ENCODE assay signal across 1 cellular context in genomic region chr17:58391302-58391984, GRCh38.
TF ChIP-seq lines count a peak whose summit lies in the region.

No MANE protein-coding gene starts in this region.

TF ChIP-seq in HepG2, 621 proteins besides CTCF, POLR2A, EP300 and RAD21 (continued from another document and continues in another):
- TF ChIP-seq GPBP1L1 (CRISPR knock-in tag; IDR thresholded peaks at IDR 0.05) (no peak), MYC (CRISPR knock-in tag; IDR thresholded peaks at IDR 0.05; ENCODE audit: borderline replicate concordance) (peak; percentile 89; the same call in 1 of the 2 replicates), ZNF724P (CRISPR knock-in tag; IDR thresholded peaks at IDR 0.05; ENCODE audit: borderline replicate concordance) (peak; percentile 81), ZNF816 (CRISPR knock-in tag; IDR thresholded peaks at IDR 0.05; ENCODE audit: borderline replicate concordance) (peak; percentile 78; the same call in 1 of the 2 replicates), PHB2 (IDR thresholded peaks at IDR 0.05; ENCODE audit: partially characterized antibody) (no peak), RFXAP (CRISPR knock-in tag; IDR thresholded peaks at IDR 0.05; ENCODE audit: borderline replicate concordance) (peak; percentile 97), ZNF225 (CRISPR knock-in tag; IDR thresholded peaks at IDR 0.05) (no peak), AGO1 (IDR thresholded peaks at IDR 0.05; ENCODE audit: low read depth, low read length, poor library complexity, severe bottlenecking) (no peak), BCL6 (CRISPR knock-in tag; IDR thresholded peaks at IDR 0.05) (peak; percentile 97), FUBP1 (CRISPR knock-in tag; IDR thresholded peaks at IDR 0.05; ENCODE audit: borderline replicate concordance) (peak; percentile 88; the same call in 1 of the 2 replicates), HIVEP1 (CRISPR knock-in tag; IDR thresholded peaks at IDR 0.05) (peak; percentile 93; the same call in 1 of the 2 replicates), ZBTB42 (CRISPR knock-in tag; IDR thresholded peaks at IDR 0.05) (peak; percentile 75; the same call in 1 of the 2 replicates), ZNF691 (CRISPR knock-in tag; IDR thresholded peaks at IDR 0.05; ENCODE audit: borderline replicate concordance, low read depth) (peak; percentile 95), SETDB1 (CRISPR knock-in tag; IDR thresholded peaks at IDR 0.05; ENCODE audit: borderline replicate concordance) (0 out of 2 replicates have a peak, but pooled peaks have one; percentile 68), DNMT3B (CRISPR knock-in tag; conservative IDR thresholded peaks at IDR 0.05) (peak; percentile 74; the same call in 1 of the 2 replicates), ZNF513 (CRISPR knock-in tag; conservative IDR thresholded peaks at IDR 0.05) (0 out of 2 replicates have a peak, but pooled peaks have one; percentile 17), FOXA1 (IDR thresholded peaks at IDR 0.05) (peak; percentile 96), FOXA1 (CRISPR knock-in tag; IDR thresholded peaks at IDR 0.05) (peak; percentile 100), ZUFSP (CRISPR knock-in tag; IDR thresholded peaks at IDR 0.05; ENCODE audit: borderline replicate concordance) (no peak), ZNF605 (CRISPR knock-in tag; IDR thresholded peaks at IDR 0.05) (peak; percentile 99), EZH2 (conservative IDR thresholded peaks at IDR 0.05; ENCODE audit: low read depth, low read length) (no peak), SNAPC5 (CRISPR knock-in tag; IDR thresholded peaks at IDR 0.05; ENCODE audit: borderline replicate concordance) (0 out of 2 replicates have a peak, but pooled peaks have one; percentile 78), HNF4G (IDR thresholded peaks at IDR 0.05; ENCODE audit: borderline replicate concordance, low read depth, low read length) (peak; percentile 77; the same call in 1 of the 2 replicates), HNF4G (CRISPR knock-in tag; IDR thresholded peaks at IDR 0.05; ENCODE audit: borderline replicate concordance, low read depth) (peak; percentile 82), FOXJ3 (CRISPR knock-in tag; IDR thresholded peaks at IDR 0.05; ENCODE audit: borderline replicate concordance) (peak; percentile 100), ZNF160 (CRISPR knock-in tag; IDR thresholded peaks at IDR 0.05) (peak; percentile 96), PLRG1 (conservative IDR thresholded peaks at IDR 0.05) (no peak), TMF1 (CRISPR knock-in tag; IDR thresholded peaks at IDR 0.05; ENCODE audit: low read depth) (no peak), REST (IDR thresholded peaks at IDR 0.05; ENCODE audit: borderline replicate concordance in 1 of 2, low read depth in 1 of 2, low read length in 2 of 2) (peak in 1 of 2 experiments; percentile 44; a peak in 2 of 4 replicates), ZNF501 (CRISPR knock-in tag; IDR thresholded peaks at IDR 0.05) (peak; percentile 100), SSRP1 (CRISPR knock-in tag; IDR thresholded peaks at IDR 0.05) (peak; percentile 47; the same call in 1 of the 2 replicates), ZNF275 (CRISPR knock-in tag; IDR thresholded peaks at IDR 0.05; ENCODE audit: borderline replicate concordance) (peak; percentile 98; the same call in 1 of the 2 replicates), ESRRA (CRISPR knock-in tag; IDR thresholded peaks at IDR 0.05; ENCODE audit: low read depth) (peak; percentile 96), ASH2L (IDR thresholded peaks at IDR 0.05; ENCODE audit: insufficient read length, low read depth, low read length) (peak; percentile 95), HOXA3 (CRISPR knock-in tag; IDR thresholded peaks at IDR 0.05) (peak; percentile 94), SRY (CRISPR knock-in tag; IDR thresholded peaks at IDR 0.05) (peak; percentile 95; the same call in 1 of the 2 replicates), ZNF879 (CRISPR knock-in tag; IDR thresholded peaks at IDR 0.05) (no peak), RELA (CRISPR knock-in tag; IDR thresholded peaks at IDR 0.05) (peak; percentile 85; the same call in 1 of the 2 replicates)
- TF ChIP-seq, protein P1, sequence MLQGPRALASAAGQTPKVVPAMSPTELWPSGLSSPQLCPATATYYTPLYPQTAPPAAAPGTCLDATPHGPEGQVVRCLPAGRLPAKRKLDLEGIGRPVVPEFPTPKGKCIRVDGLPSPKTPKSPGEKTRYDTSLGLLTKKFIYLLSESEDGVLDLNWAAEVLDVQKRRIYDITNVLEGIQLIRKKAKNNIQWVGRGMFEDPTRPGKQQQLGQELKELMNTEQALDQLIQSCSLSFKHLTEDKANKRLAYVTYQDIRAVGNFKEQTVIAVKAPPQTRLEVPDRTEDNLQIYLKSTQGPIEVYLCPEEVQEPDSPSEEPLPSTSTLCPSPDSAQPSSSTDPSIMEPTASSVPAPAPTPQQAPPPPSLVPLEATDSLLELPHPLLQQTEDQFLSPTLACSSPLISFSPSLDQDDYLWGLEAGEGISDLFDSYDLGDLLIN (CRISPR knock-in tag; IDR thresholded peaks at IDR 0.05; ENCODE audit: borderline replicate concordance), result 0 out of 2 replicates have a peak, but pooled peaks have one; percentile 58
- TF ChIP-seq, protein P2, sequence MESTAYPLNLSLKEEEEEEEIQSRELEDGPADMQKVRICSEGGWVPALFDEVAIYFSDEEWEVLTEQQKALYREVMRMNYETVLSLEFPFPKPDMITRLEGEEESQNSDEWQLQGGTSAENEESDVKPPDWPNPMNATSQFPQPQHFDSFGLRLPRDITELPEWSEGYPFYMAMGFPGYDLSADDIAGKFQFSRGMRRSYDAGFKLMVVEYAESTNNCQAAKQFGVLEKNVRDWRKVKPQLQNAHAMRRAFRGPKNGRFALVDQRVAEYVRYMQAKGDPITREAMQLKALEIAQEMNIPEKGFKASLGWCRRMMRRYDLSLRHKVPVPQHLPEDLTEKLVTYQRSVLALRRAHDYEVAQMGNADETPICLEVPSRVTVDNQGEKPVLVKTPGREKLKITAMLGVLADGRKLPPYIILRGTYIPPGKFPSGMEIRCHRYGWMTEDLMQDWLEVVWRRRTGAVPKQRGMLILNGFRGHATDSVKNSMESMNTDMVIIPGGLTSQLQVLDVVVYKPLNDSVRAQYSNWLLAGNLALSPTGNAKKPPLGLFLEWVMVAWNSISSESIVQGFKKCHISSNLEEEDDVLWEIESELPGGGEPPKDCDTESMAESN (CRISPR knock-in tag; conservative IDR thresholded peaks at IDR 0.05), result peak; percentile 93
- TF ChIP-seq, protein P3, sequence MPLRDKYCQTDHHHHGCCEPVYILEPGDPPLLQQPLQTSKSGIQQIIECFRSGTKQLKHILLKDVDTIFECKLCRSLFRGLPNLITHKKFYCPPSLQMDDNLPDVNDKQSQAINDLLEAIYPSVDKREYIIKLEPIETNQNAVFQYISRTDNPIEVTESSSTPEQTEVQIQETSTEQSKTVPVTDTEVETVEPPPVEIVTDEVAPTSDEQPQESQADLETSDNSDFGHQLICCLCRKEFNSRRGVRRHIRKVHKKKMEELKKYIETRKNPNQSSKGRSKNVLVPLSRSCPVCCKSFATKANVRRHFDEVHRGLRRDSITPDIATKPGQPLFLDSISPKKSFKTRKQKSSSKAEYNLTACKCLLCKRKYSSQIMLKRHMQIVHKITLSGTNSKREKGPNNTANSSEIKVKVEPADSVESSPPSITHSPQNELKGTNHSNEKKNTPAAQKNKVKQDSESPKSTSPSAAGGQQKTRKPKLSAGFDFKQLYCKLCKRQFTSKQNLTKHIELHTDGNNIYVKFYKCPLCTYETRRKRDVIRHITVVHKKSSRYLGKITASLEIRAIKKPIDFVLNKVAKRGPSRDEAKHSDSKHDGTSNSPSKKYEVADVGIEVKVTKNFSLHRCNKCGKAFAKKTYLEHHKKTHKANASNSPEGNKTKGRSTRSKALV (CRISPR knock-in tag; IDR thresholded peaks at IDR 0.05), result peak; percentile 92; the same call in 1 of the 2 replicates
- TF ChIP-seq, protein P4, sequence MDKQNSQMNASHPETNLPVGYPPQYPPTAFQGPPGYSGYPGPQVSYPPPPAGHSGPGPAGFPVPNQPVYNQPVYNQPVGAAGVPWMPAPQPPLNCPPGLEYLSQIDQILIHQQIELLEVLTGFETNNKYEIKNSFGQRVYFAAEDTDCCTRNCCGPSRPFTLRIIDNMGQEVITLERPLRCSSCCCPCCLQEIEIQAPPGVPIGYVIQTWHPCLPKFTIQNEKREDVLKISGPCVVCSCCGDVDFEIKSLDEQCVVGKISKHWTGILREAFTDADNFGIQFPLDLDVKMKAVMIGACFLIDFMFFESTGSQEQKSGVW (CRISPR knock-in tag; IDR thresholded peaks at IDR 0.05; ENCODE audit: borderline replicate concordance), result no peak
